In genomic region chr2:103484906-103485305, GRCh38 we compare ENCODE assay signal across 15 cellular contexts.
DNase-seq lines count a peak whose midpoint lies in the region; ATAC-seq, FAIRE-seq and TF ChIP-seq lines count a peak whose summit lies in the region.
"Had no signal": no experiment of that assay in that cellular context is flagged by ENCODE, and none has a peak within 500 bp of the region (broad histone marks: within the 10 kb centered on the region; RNA-seq: fewer than 3 reads in every experiment).

No MANE protein-coding gene starts in this region.

- H3K79me2 ChIP-seq in GM23338 (replicated peaks; ENCODE audit: insufficient read depth) (no peaks in the 10 kb centered on the region), H1 (ENCODE audit: control insufficient read depth in 1 of 2, insufficient read depth in 2 of 2, low read length in 2 of 2) (no peaks in the 10 kb centered on the region; a peak in 1 of 4 replicates), neural progenitor cell (ENCODE audit: low read depth) (no peaks in the 10 kb centered on the region)

- H3K27me3 ChIP-seq in GM23338 (ENCODE audit: insufficient read depth), result no peaks in the 10 kb centered on the region
- H3K27me3 ChIP-seq in H1 (replicated peaks in 1 of 4; ENCODE audit: control insufficient read depth in 3 of 4, extremely low read depth in 1 of 4, insufficient read depth in 3 of 4, low read length in 3 of 4), result no peaks in the 10 kb centered on the region
- no peaks in the 10 kb centered on the region for H3K27me3 ChIP-seq in neural progenitor cell
- H3K27me3 ChIP-seq in vagina, result no peaks in the 10 kb centered on the region

- H3F3A ChIP-seq in GM23338 (replicated peaks; ENCODE audit: low read depth), result no peaks in the 10 kb centered on the region
- no peaks in the 10 kb centered on the region for H3F3A ChIP-seq in neural progenitor cell (ENCODE audit: low read depth)

- H3K36me3 Mint-ChIP-seq in GM23338 (ENCODE audit: low read depth) (no peaks in the 10 kb centered on the region), neural progenitor cell (no peaks in the 10 kb centered on the region)
- H3K36me3 Mint-ChIP-seq: CD14-positive monocyte; CD8-positive, alpha-beta T cell had no signal

- H3K36me3 ChIP-seq in GM23338 (ENCODE audit: insufficient read depth) (no peaks in the 10 kb centered on the region), H1 (ENCODE audit: control insufficient read depth in 2 of 4, insufficient read depth in 4 of 4, low read length in 3 of 4) (no peaks in the 10 kb centered on the region), neural progenitor cell (no peaks in the 10 kb centered on the region), vagina (no peaks in the 10 kb centered on the region)

- no peaks in the 10 kb centered on the region for H3K79me1 ChIP-seq in H1 (ENCODE audit: low read depth, low read length)

- H4K91ac ChIP-seq in H1 (replicated peaks; ENCODE audit: insufficient read length, low read length), result no peak overlapping the region

- H4K5ac ChIP-seq in H1 (ENCODE audit: insufficient read length, low read depth, low read length), result no peak overlapping the region

- no peak overlapping the region for H2BK20ac ChIP-seq in H1 (ENCODE audit: low read length)

- H3K9ac ChIP-seq in H1 (replicated peaks in 1 of 4; ENCODE audit: extremely low read depth in 1 of 4, low read depth in 3 of 4, low read length in 3 of 4) (no peak overlapping the region), neural progenitor cell (no peak overlapping the region)

- no peak for TF ChIP-seq CTCF in GM23338 (conservative IDR thresholded peaks at IDR 0.05; ENCODE audit: low read depth in 2 of 2)
- no peak for TF ChIP-seq CTCF in H1 (IDR thresholded peaks at IDR 0.05; ENCODE audit: control extremely low read depth in 1 of 3, insufficient read depth in 1 of 3, low read depth in 1 of 3, low read length in 3 of 3)
- no peak for TF ChIP-seq CTCF in neural progenitor cell (IDR thresholded peaks at IDR 0.05)
- TF ChIP-seq CTCF in vagina (IDR thresholded peaks at IDR 0.05), result no peak

- H3K9me3 Mint-ChIP-seq in GM23338 (no peaks in the 10 kb centered on the region), neural progenitor cell (peaks cover 10% of the 10 kb centered on the region)

- no peak for TF ChIP-seq RAD21 in H1 (IDR thresholded peaks at IDR 0.05 in 1 of 2, conservative IDR thresholded peaks at IDR 0.05 in 1 of 2; ENCODE audit: low read depth in 2 of 2, low read length in 2 of 2)

- 95% methylated on average over 1 of the region's 1 CpG; no CpG with 5 or more reads in 1 of the 2 experiments for WGBS in H1 (ENCODE audit: extremely low coverage in 1 of 2, insufficient coverage in 1 of 2, insufficient read length in 1 of 2, insufficient replicate concordance in 2 of 2, low coverage in 1 of 2, low lambda C conversion rate in 2 of 2, missing lambda C conversion rate in 1 of 2), 2 experiments

- no peak overlapping the region for H3K14ac ChIP-seq in H1 (ENCODE audit: insufficient read length)

- H2AFZ ChIP-seq in GM23338 (0 out of 2 replicates have a peak overlapping the region, but pooled peaks have one; percentile 28), H1 (ENCODE audit: low read length) (peak overlapping the region; percentile 80; the same call in 1 of the 2 replicates), neural progenitor cell (replicated peaks) (peak overlapping the region; percentile 28)

- H4K8ac ChIP-seq in H1 (ENCODE audit: extremely low read depth, insufficient read depth, low read length), result no peak overlapping the region

- DNase-seq in GM23338 (ENCODE audit: low spot score) (no peak), H1 (ENCODE audit: low read depth in 1 of 2, low spot score in 2 of 2) (no peak), neural progenitor cell (ENCODE audit: low spot score) (no peak), vagina (ENCODE audit: extremely low spot score in 2 of 2) (no peak), NCI-H1092 treated with DMSO at 0.1 percent for 48 hours (lab: John Stamatoyannopoulos, UW) (no peak), NCI-H524 (lab: John Stamatoyannopoulos, UW) (no peak)
- DNase-seq: CD8-positive, alpha-beta T cell; COR-L47; DMS53; GF-D8; H7 had no signal

- H3K4me2 ChIP-seq in GM23338 (no peak overlapping the region), H1 (ENCODE audit: insufficient read depth in 1 of 2, low read depth in 2 of 2, low read length in 2 of 2) (no peak overlapping the region), neural progenitor cell (no peak overlapping the region)
- H3K4me2 ChIP-seq: A549 had no signal

- H3K4me3 ChIP-seq in GM23338, result no peak overlapping the region
- no peak overlapping the region for H3K4me3 ChIP-seq in H1 (ENCODE audit: extremely low read depth in 1 of 4, insufficient read depth in 2 of 4, low read depth in 3 of 4, low read length in 4 of 4)
- H3K4me3 ChIP-seq in neural progenitor cell, result no peak overlapping the region
- no peak overlapping the region for H3K4me3 ChIP-seq in vagina
- H3K4me3 ChIP-seq: A549 had no signal

- no peak overlapping the region for H3K18ac ChIP-seq in H1 (ENCODE audit: extremely low read depth, low read length)

- no peak overlapping the region for H2BK12ac ChIP-seq in H1 (ENCODE audit: low read depth, low read length)

- H3K4me1 Mint-ChIP-seq in GM23338 (no peaks in the 10 kb centered on the region), neural progenitor cell (peaks cover 8% of the 10 kb centered on the region)
- H3K4me1 Mint-ChIP-seq: CD14-positive monocyte had no signal

- H3K4me1 ChIP-seq in GM23338 (ENCODE audit: insufficient read depth), result no peaks in the 10 kb centered on the region
- no peaks in the 10 kb centered on the region for H3K4me1 ChIP-seq in H1 (replicated peaks in 1 of 4; ENCODE audit: control insufficient read depth in 3 of 4, insufficient read depth in 4 of 4, low read length in 3 of 4)
- H3K4me1 ChIP-seq in neural progenitor cell, result no peaks in the 10 kb centered on the region
- no peaks in the 10 kb centered on the region for H3K4me1 ChIP-seq in vagina
- H3K4me1 ChIP-seq: A549 had no signal

- no peak for TF ChIP-seq EP300 in H1 (IDR thresholded peaks at IDR 0.05; ENCODE audit: borderline replicate concordance in 1 of 2, low read depth in 2 of 2, low read length in 2 of 2)

- no peaks in the 10 kb centered on the region for H3K23me2 ChIP-seq in H1 (ENCODE audit: low read depth, low read length)

- no peak overlapping the region for H3K56ac ChIP-seq in H1 (replicated peaks; ENCODE audit: insufficient read length, low read depth, low read length)

- CTCF ChIA-PET in H1 (lab: Charles Lee; ENCODE audit: partially characterized antibody), result no interaction called here

- POLR2A ChIA-PET in H1 (lab: Charles Lee; ENCODE audit: partially characterized antibody), result no interaction called here

- ATAC-seq in GM23338 (no peak), GM18498 (IDR thresholded peaks at IDR 0.05; ENCODE audit: unreplicated experiment) (no peak)
- ATAC-seq: A549; CD8-positive, alpha-beta T cell had no signal

- TF ChIP-seq POLR2A in H1 (IDR thresholded peaks at IDR 0.05; ENCODE audit: control extremely low read depth in 1 of 2, low read depth in 2 of 2, low read length in 2 of 2), result no peak
- no peak for TF ChIP-seq POLR2A in vagina (IDR thresholded peaks at IDR 0.05)

- H3K4me3 Mint-ChIP-seq in GM23338 (no peak overlapping the region), neural progenitor cell (no peak overlapping the region)
- H3K4me3 Mint-ChIP-seq: CD14-positive monocyte; CD8-positive, alpha-beta T cell had no signal

- H3K27me3 Mint-ChIP-seq in GM23338 (ENCODE audit: insufficient read depth, low read depth, poor library complexity), result no peaks in the 10 kb centered on the region
- no peaks in the 10 kb centered on the region for H3K27me3 Mint-ChIP-seq in neural progenitor cell (ENCODE audit: insufficient read depth, low read depth)

- no peaks in the 10 kb centered on the region for H3K9me3 ChIP-seq in H1 (ENCODE audit: insufficient read depth in 2 of 2, low read depth in 1 of 2, low read length in 1 of 2)
- no peaks in the 10 kb centered on the region for H3K9me3 ChIP-seq in neural progenitor cell (ENCODE audit: low read depth)
- H3K9me3 ChIP-seq in vagina, result no peaks in the 10 kb centered on the region
- H3K9me3 ChIP-seq: A549 had no signal

- FAIRE-seq in H1 (lab: Jason Lieb, UNC), result no peak
- FAIRE-seq: A549, D721Med had no signal

- 0 out of 2 replicates have a peak, but pooled peaks cover 18% of the 10 kb centered on the region for H3K9me2 ChIP-seq in GM23338 (ENCODE audit: insufficient read depth)

- H2BK120ac ChIP-seq in H1 (replicated peaks; ENCODE audit: low read depth, low read length), result no peak overlapping the region

- H3K27ac Mint-ChIP-seq in GM23338 (no peak overlapping the region), neural progenitor cell (no peak overlapping the region)
- H3K27ac Mint-ChIP-seq: CD14-positive monocyte; CD8-positive, alpha-beta T cell had no signal

- no peak overlapping the region for H2AK5ac ChIP-seq in H1 (ENCODE audit: low read depth, low read length)

- no peaks in the 10 kb centered on the region for H4K20me1 ChIP-seq in GM23338 (replicated peaks; ENCODE audit: insufficient read depth)
- H4K20me1 ChIP-seq in H1 (replicated peaks in 1 of 2; ENCODE audit: control insufficient read depth in 1 of 2, insufficient read depth in 2 of 2, low read length in 2 of 2), result no peaks in the 10 kb centered on the region
- no peaks in the 10 kb centered on the region for H4K20me1 ChIP-seq in neural progenitor cell (ENCODE audit: low read depth)

- no peak overlapping the region for H3K27ac ChIP-seq in GM23338 (ENCODE audit: low read depth)
- H3K27ac ChIP-seq in H1 (ENCODE audit: low read depth, low read length), result no peak overlapping the region
- no peak overlapping the region for H3K27ac ChIP-seq in neural progenitor cell
- H3K27ac ChIP-seq in vagina, result no peak overlapping the region
- H3K27ac ChIP-seq: A549 had no signal

- H2BK15ac ChIP-seq in H1 (ENCODE audit: low read length), result no peak overlapping the region

- no peak overlapping the region for H2BK5ac ChIP-seq in H1 (ENCODE audit: low read depth, low read length)

- intact Hi-C loops in vagina (cut with DNase I), result no loop called here

- no peak overlapping the region for H3K23ac ChIP-seq in H1 (ENCODE audit: insufficient read length)

- H3K4ac ChIP-seq in H1 (replicated peaks; ENCODE audit: insufficient read length, low read depth, low read length), result no peak overlapping the region

TF ChIP-seq in GM23338, 12 proteins besides CTCF, POLR2A, EP300 and RAD21 (continues in another document):
- TF ChIP-seq ZNF331 (CRISPR knock-in tag; IDR thresholded peaks at IDR 0.05; ENCODE audit: low read depth), result no peak

TF ChIP-seq in H1, 55 proteins besides CTCF, POLR2A, EP300 and RAD21 (continues in another document):
- no peak for TF ChIP-seq CBX8 (IDR thresholded peaks at IDR 0.05; ENCODE audit: borderline replicate concordance, low read depth, low read length)
- TF ChIP-seq ZNF274 (IDR thresholded peaks at IDR 0.05; ENCODE audit: borderline replicate concordance, extremely low read depth, low read length), result no peak

Comparison
In these comparisons a context has a peak if more than half of its experiments do, and no peak if none do; other contexts are left out.
1. H2AFZ ChIP-seq: peak in every context shown above with its lines; median percentile 80 in H1; 28 in GM23338; 28 in neural progenitor cell.